Comparison of ENCODE assay signal across 8 cellular contexts in genomic region chr19:55653651-55654322, GRCh38. TPM values are rescaled to one million over a fixed set of nuclear protein-coding genes. Genes with fewer than 3 reads are reported as not detected.
DNase-seq lines count a peak whose midpoint lies in the region; ATAC-seq and TF ChIP-seq lines count a peak whose summit lies in the region.

No MANE protein-coding gene starts in this region.

- H2AFZ ChIP-seq in hepatocyte: peak overlapping the region; percentile 19

- in situ Hi-C loops in astrocyte of the cerebellum (cut with HindIII; ENCODE audit: low sequenced_read_pairs): no loop called here

- H3K79me2 ChIP-seq in hepatocyte: peaks cover 38% of the 10 kb centered on the region

- WGBS in hepatocyte (ENCODE audit: low lambda C conversion rate, missing lambda C conversion rate): under 1% methylated on average over 57 of the region's 57 CpGs

- H3K4me1 ChIP-seq in hepatocyte (ENCODE audit: insufficient read depth): peaks cover 30% of the 10 kb centered on the region

- peak; percentile 99 for TF ChIP-seq CTCF in 22Rv1 (IDR thresholded peaks at IDR 0.05)
- peak; percentile 100 for TF ChIP-seq CTCF in astrocyte of the cerebellum (IDR thresholded peaks at IDR 0.05; ENCODE audit: low read depth, low read length, missing control alignments)
- peak; percentile 100 for TF ChIP-seq CTCF in hepatocyte (IDR thresholded peaks at IDR 0.05; ENCODE audit: poor library complexity)

- no peaks in the 10 kb centered on the region for H3K9me3 ChIP-seq in hepatocyte (ENCODE audit: low read depth)

- H3K27ac ChIP-seq in 22Rv1: peak overlapping the region; percentile 99
- H3K27ac ChIP-seq in hepatocyte: peak overlapping the region; percentile 94

- H3K27me3 ChIP-seq in hepatocyte: no peaks in the 10 kb centered on the region

- DNase-seq in NCI-H2029 (lab: John Stamatoyannopoulos, UW) (peak; percentile 98), T-helper 9 cell (peak; percentile 98), astrocyte of the cerebellum (ENCODE audit: low read depth) (peak; percentile 98), hepatocyte (ENCODE audit: low spot score) (peak; percentile 99), retina (peak; percentile 100)

- no peaks in the 10 kb centered on the region for H3K36me3 ChIP-seq in hepatocyte (replicated peaks; ENCODE audit: insufficient read depth, low read depth)

- peak; percentile 51 for ATAC-seq in GM18511 (IDR thresholded peaks at IDR 0.05; ENCODE audit: unreplicated experiment)
- peak; percentile 38 for ATAC-seq in HG03025 (IDR thresholded peaks at IDR 0.05; ENCODE audit: low FRiP score, unreplicated experiment)

- H3K9me2 ChIP-seq in hepatocyte (replicated peaks; ENCODE audit: insufficient read depth): no peaks in the 10 kb centered on the region

- H3K4me2 ChIP-seq in hepatocyte: peak overlapping the region; percentile 68

- peak overlapping the region; percentile 73 for H3K4me3 ChIP-seq in astrocyte of the cerebellum (ENCODE audit: low read depth, low read length)
- H3K4me3 ChIP-seq in hepatocyte: peak overlapping the region; percentile 15

- H4K20me1 ChIP-seq in hepatocyte (ENCODE audit: insufficient read depth, poor library complexity, severe bottlenecking): peaks cover 33% of the 10 kb centered on the region

RNA-seq across cellular contexts. Expression of gene U2AF2, which starts 1.0 kb away (rescaled TPM):
- total RNA-seq in hepatocyte: 94.6 and 99.6 TPM in 2 replicates
- 16.1 and 18.0 TPM in 2 replicates for polyA plus RNA-seq in hepatocyte

RNA-seq across cellular contexts. Expression of gene CCDC106, which starts 5.8 kb away (rescaled TPM):
- total RNA-seq in hepatocyte: 13.0 and 18.3 TPM in 2 replicates
- 30.5 and 31.7 TPM in 2 replicates for polyA plus RNA-seq in hepatocyte

RNA-seq across cellular contexts. Expression of gene ZNF581, which starts 10.3 kb away (rescaled TPM):
- 12.2 and 17.3 TPM in 2 replicates for total RNA-seq in hepatocyte
- polyA plus RNA-seq in hepatocyte: 14.2 and 22.5 TPM in 2 replicates

RNA-seq across cellular contexts. Expression of gene ZNF580, which starts 13.0 kb away (rescaled TPM):
- total RNA-seq in hepatocyte: 6.1 and 10.1 TPM in 2 replicates
- polyA plus RNA-seq in hepatocyte: 53.8 and 71.5 TPM in 2 replicates

RNA-seq across cellular contexts. Expression of gene EPN1, which starts 21.2 kb away (rescaled TPM):
- total RNA-seq in hepatocyte: 40.2 and 74.8 TPM in 2 replicates
- 154 and 165 TPM in 2 replicates for polyA plus RNA-seq in hepatocyte

Comparison
In these comparisons a context has a peak if more than half of its experiments do, and no peak if none do; other contexts are left out.
1. Peak in every context shown above with its lines: DNase-seq, ATAC-seq, H3K4me3 ChIP-seq and H3K27ac ChIP-seq.